ENCODE assay signal across 1 cellular context in genomic region chr14:21268612-21269251, GRCh38.
TF ChIP-seq lines count a peak whose summit lies in the region.

No MANE protein-coding gene starts in this region.

TF ChIP-seq in HepG2, 621 proteins besides CTCF, POLR2A, EP300 and RAD21 (continued from another document and continues in another):
- TF ChIP-seq MED13 (CRISPR knock-in tag; IDR thresholded peaks at IDR 0.05) = no peak
- TF ChIP-seq DMAP1 (CRISPR knock-in tag; IDR thresholded peaks at IDR 0.05) = peak; percentile 11; the same call in 1 of the 2 replicates
- TF ChIP-seq, protein P1, sequence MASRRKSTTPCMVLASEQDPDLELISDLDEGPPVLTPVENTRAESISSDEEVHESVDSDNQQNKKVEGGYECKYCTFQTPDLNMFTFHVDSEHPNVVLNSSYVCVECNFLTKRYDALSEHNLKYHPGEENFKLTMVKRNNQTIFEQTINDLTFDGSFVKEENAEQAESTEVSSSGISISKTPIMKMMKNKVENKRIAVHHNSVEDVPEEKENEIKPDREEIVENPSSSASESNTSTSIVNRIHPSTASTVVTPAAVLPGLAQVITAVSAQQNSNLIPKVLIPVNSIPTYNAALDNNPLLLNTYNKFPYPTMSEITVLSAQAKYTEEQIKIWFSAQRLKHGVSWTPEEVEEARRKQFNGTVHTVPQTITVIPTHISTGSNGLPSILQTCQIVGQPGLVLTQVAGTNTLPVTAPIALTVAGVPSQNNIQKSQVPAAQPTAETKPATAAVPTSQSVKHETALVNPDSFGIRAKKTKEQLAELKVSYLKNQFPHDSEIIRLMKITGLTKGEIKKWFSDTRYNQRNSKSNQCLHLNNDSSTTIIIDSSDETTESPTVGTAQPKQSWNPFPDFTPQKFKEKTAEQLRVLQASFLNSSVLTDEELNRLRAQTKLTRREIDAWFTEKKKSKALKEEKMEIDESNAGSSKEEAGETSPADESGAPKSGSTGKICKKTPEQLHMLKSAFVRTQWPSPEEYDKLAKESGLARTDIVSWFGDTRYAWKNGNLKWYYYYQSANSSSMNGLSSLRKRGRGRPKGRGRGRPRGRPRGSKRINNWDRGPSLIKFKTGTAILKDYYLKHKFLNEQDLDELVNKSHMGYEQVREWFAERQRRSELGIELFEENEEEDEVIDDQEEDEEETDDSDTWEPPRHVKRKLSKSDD (CRISPR knock-in tag; IDR thresholded peaks at IDR 0.05; ENCODE audit: low read depth) = no peak
- no peak for TF ChIP-seq STAG1 (CRISPR knock-in tag; IDR thresholded peaks at IDR 0.05)
- peak; percentile 12; the same call in 1 of the 2 replicates for TF ChIP-seq SIN3B (IDR thresholded peaks at IDR 0.05; ENCODE audit: low read length)
- TF ChIP-seq REXO4 (CRISPR knock-in tag; IDR thresholded peaks at IDR 0.05; ENCODE audit: borderline replicate concordance) = no peak
- no peak for TF ChIP-seq GTF2F1 (IDR thresholded peaks at IDR 0.05; ENCODE audit: low read length)
- no peak for TF ChIP-seq ZC3H13 (CRISPR knock-in tag; IDR thresholded peaks at IDR 0.05)
- TF ChIP-seq ZNF784 (CRISPR knock-in tag; IDR thresholded peaks at IDR 0.05; ENCODE audit: borderline replicate concordance) = 0 out of 2 replicates have a peak, but pooled peaks have one; percentile 52
- TF ChIP-seq ZSCAN20 (CRISPR knock-in tag; IDR thresholded peaks at IDR 0.05; ENCODE audit: borderline replicate concordance) = no peak
- TF ChIP-seq NFRKB (IDR thresholded peaks at IDR 0.05) = no peak
- TF ChIP-seq ZNF121 (CRISPR knock-in tag; IDR thresholded peaks at IDR 0.05) = no peak
- TF ChIP-seq ZNF160 (CRISPR knock-in tag; IDR thresholded peaks at IDR 0.05) = no peak
- no peak for TF ChIP-seq ZNF740 (CRISPR knock-in tag; IDR thresholded peaks at IDR 0.05)
- TF ChIP-seq ZNF138 (CRISPR knock-in tag; IDR thresholded peaks at IDR 0.05; ENCODE audit: low read depth) = no peak
- TF ChIP-seq ZNF350 (CRISPR knock-in tag; IDR thresholded peaks at IDR 0.05; ENCODE audit: borderline replicate concordance, low read depth) = no peak
- TF ChIP-seq MIER3 (CRISPR knock-in tag; IDR thresholded peaks at IDR 0.05; ENCODE audit: borderline replicate concordance) = no peak
- peak; percentile 80; the same call in 1 of the 2 replicates for TF ChIP-seq SIN3A (IDR thresholded peaks at IDR 0.05; ENCODE audit: borderline replicate concordance, low read depth, low read length)
- no peak; the same call in 1 of the 2 replicates for TF ChIP-seq RFXANK (CRISPR knock-in tag; IDR thresholded peaks at IDR 0.05)
- TF ChIP-seq ZNF556 (CRISPR knock-in tag; IDR thresholded peaks at IDR 0.05; ENCODE audit: borderline replicate concordance) = 0 out of 2 replicates have a peak, but pooled peaks have one; percentile 45
- no peak for TF ChIP-seq ZNF282 (IDR thresholded peaks at IDR 0.05; ENCODE audit: partially characterized antibody)
- TF ChIP-seq, protein P2, sequence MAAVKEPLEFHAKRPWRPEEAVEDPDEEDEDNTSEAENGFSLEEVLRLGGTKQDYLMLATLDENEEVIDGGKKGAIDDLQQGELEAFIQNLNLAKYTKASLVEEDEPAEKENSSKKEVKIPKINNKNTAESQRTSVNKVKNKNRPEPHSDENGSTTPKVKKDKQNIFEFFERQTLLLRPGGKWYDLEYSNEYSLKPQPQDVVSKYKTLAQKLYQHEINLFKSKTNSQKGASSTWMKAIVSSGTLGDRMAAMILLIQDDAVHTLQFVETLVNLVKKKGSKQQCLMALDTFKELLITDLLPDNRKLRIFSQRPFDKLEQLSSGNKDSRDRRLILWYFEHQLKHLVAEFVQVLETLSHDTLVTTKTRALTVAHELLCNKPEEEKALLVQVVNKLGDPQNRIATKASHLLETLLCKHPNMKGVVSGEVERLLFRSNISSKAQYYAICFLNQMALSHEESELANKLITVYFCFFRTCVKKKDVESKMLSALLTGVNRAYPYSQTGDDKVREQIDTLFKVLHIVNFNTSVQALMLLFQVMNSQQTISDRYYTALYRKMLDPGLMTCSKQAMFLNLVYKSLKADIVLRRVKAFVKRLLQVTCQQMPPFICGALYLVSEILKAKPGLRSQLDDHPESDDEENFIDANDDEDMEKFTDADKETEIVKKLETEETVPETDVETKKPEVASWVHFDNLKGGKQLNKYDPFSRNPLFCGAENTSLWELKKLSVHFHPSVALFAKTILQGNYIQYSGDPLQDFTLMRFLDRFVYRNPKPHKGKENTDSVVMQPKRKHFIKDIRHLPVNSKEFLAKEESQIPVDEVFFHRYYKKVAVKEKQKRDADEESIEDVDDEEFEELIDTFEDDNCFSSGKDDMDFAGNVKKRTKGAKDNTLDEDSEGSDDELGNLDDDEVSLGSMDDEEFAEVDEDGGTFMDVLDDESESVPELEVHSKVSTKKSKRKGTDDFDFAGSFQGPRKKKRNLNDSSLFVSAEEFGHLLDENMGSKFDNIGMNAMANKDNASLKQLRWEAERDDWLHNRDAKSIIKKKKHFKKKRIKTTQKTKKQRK (IDR thresholded peaks at IDR 0.05; ENCODE audit: low read length) = no peak
- TF ChIP-seq U2AF1 (optimal IDR thresholded peaks at IDR 0.05; ENCODE audit: low read depth, low read length) = no peak
- no peak for TF ChIP-seq BRD4 (CRISPR knock-in tag; IDR thresholded peaks at IDR 0.05)
- no peak for TF ChIP-seq RXRA (CRISPR knock-in tag; IDR thresholded peaks at IDR 0.05)
- TF ChIP-seq EED (CRISPR knock-in tag; IDR thresholded peaks at IDR 0.05) = no peak
- TF ChIP-seq ZNF564 (CRISPR knock-in tag; IDR thresholded peaks at IDR 0.05) = peak; percentile 15; the same call in 1 of the 2 replicates
- no peak for TF ChIP-seq NBN (conservative IDR thresholded peaks at IDR 0.05)
- TF ChIP-seq ZNF589 (CRISPR knock-in tag; conservative IDR thresholded peaks at IDR 0.05) = no peak
- TF ChIP-seq CSRNP1 (CRISPR knock-in tag; IDR thresholded peaks at IDR 0.05) = no peak
- TF ChIP-seq ZFP41 (CRISPR knock-in tag; IDR thresholded peaks at IDR 0.05; ENCODE audit: borderline replicate concordance) = 0 out of 2 replicates have a peak, but pooled peaks have one; percentile 21
- TF ChIP-seq, protein P3, sequence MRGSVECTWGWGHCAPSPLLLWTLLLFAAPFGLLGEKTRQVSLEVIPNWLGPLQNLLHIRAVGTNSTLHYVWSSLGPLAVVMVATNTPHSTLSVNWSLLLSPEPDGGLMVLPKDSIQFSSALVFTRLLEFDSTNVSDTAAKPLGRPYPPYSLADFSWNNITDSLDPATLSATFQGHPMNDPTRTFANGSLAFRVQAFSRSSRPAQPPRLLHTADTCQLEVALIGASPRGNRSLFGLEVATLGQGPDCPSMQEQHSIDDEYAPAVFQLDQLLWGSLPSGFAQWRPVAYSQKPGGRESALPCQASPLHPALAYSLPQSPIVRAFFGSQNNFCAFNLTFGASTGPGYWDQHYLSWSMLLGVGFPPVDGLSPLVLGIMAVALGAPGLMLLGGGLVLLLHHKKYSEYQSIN (CRISPR knock-in tag; IDR thresholded peaks at IDR 0.05; ENCODE audit: borderline replicate concordance) = no peak
- TF ChIP-seq ZSCAN25 (CRISPR knock-in tag; IDR thresholded peaks at IDR 0.05) = 0 out of 2 replicates have a peak, but pooled peaks have one; percentile 59
- TF ChIP-seq FOXO4 (CRISPR knock-in tag; conservative IDR thresholded peaks at IDR 0.05) = 0 out of 2 replicates have a peak, but pooled peaks have one; percentile 86
- no peak for TF ChIP-seq NFE2L1 (CRISPR knock-in tag; IDR thresholded peaks at IDR 0.05; ENCODE audit: borderline replicate concordance)
- no peak for TF ChIP-seq ZNF83 (CRISPR knock-in tag; IDR thresholded peaks at IDR 0.05; ENCODE audit: borderline replicate concordance)
- TF ChIP-seq ZNF773 (CRISPR knock-in tag; IDR thresholded peaks at IDR 0.05; ENCODE audit: borderline replicate concordance) = no peak
- no peak for TF ChIP-seq ARNT2 (CRISPR knock-in tag; IDR thresholded peaks at IDR 0.05; ENCODE audit: low read depth)
- TF ChIP-seq NPAS2 (CRISPR knock-in tag; IDR thresholded peaks at IDR 0.05; ENCODE audit: borderline replicate concordance) = no peak
- TF ChIP-seq, protein P4, sequence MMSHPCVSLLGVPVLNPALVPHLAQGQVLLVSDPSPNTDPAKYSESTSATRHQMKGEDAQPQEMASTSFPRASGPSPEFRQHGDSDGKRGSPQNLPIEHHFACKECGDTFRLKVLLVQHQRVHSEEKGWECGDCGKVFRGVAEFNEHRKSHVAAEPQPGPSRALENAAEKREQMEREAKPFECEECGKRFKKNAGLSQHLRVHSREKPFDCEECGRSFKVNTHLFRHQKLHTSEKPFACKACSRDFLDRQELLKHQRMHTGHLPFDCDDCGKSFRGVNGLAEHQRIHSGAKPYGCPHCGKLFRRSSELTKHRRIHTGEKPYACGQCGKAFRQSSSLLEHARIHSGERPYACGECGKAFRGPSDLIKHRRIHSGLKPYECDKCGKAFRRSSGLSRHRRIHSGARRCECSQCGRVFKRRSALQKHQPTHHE (CRISPR knock-in tag; IDR thresholded peaks at IDR 0.05; ENCODE audit: borderline replicate concordance) = no peak
- no peak for TF ChIP-seq ZHX2 (IDR thresholded peaks at IDR 0.05; ENCODE audit: low read depth)
- no peak for TF ChIP-seq ZHX2 (CRISPR knock-in tag; IDR thresholded peaks at IDR 0.05; ENCODE audit: borderline replicate concordance)
- no peak for TF ChIP-seq ZSCAN29 (CRISPR knock-in tag; conservative IDR thresholded peaks at IDR 0.05)
- no peak for TF ChIP-seq ZNF605 (CRISPR knock-in tag; IDR thresholded peaks at IDR 0.05)
- no peak for TF ChIP-seq TEAD3 (CRISPR knock-in tag; optimal IDR thresholded peaks at IDR 0.05; ENCODE audit: borderline replicate concordance)
- no peak for TF ChIP-seq ZNF563 (CRISPR knock-in tag; IDR thresholded peaks at IDR 0.05)
- 0 out of 2 replicates have a peak, but pooled peaks have one; percentile 91 for TF ChIP-seq GLI4 (CRISPR knock-in tag; IDR thresholded peaks at IDR 0.05; ENCODE audit: borderline replicate concordance)
